25 cellular contexts compared by ENCODE assay signal in the genomic region with DNA sequence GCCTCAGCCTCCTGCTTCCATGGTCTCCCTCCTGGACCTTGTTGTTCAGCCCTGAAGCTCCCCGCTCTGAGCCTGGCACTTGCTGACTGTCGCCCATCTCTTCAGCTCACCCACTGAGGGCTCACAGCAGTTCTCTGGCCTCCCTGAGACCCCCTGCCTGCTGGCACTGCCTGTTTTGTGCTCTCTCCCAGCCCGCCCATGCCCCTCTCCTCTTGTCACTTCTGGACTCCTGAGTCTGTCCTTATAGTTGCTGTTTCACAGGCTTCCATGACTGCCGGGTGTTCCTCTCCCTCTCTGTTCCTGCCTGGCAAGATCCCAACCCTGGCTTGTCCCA.
DNase-seq lines count a peak whose midpoint lies in the region; ATAC-seq and TF ChIP-seq lines count a peak whose summit lies in the region.
"Had no signal": no experiment of that assay in that cellular context is flagged by ENCODE, and none has a peak within 500 bp of the region (broad histone marks: within the 10 kb centered on the region; RNA-seq: fewer than 3 reads in every experiment).

No MANE protein-coding gene starts in this region.

- H3K4me1 Mint-ChIP-seq in T-helper 2 cell treated with Interferon-gamma antibody and Interleukin-4, amounts not matched to agents 5 μg/mL and 100 μg/mL, for 36 hours (ENCODE audit: low read depth), result peaks cover 2% of the 10 kb centered on the region
- H3K4me1 Mint-ChIP-seq in neural crest cell, result no peaks in the 10 kb centered on the region
- H3K4me1 Mint-ChIP-seq: B cell; CD8-positive, alpha-beta memory T cell had no signal

- TF ChIP-seq CTCF in heart right ventricle (IDR thresholded peaks at IDR 0.05) (no peak), neural crest cell (conservative IDR thresholded peaks at IDR 0.05) (no peak)

- 76 to 84% methylated on average over 4 of the region's 4 CpGs for WGBS in heart right ventricle, 2 donors

- H3K9me3 ChIP-seq in heart right ventricle, result no peaks in the 10 kb centered on the region

- ATAC-seq in heart right ventricle (peak in 5 of 8 donors; percentile 11 to 22 (median 20)), Right ventricle myocardium inferior (no peak), GM21723 (IDR thresholded peaks at IDR 0.05; ENCODE audit: unreplicated experiment) (no peak)

- H3K27ac Mint-ChIP-seq in T-helper 2 cell treated with Interferon-gamma antibody and Interleukin-4, amounts not matched to agents 5 μg/mL and 100 μg/mL, for 36 hours, result peak overlapping the region; percentile 23
- H3K27ac Mint-ChIP-seq in neural crest cell (ENCODE audit: unreplicated experiment), result peak overlapping the region; percentile 22
- H3K27ac Mint-ChIP-seq: B cell had no signal

- intact Hi-C loops in heart right ventricle (cut with DNase I), result loop anchor here in 2 of 10 donors (10.0 kb wide), 1 partner anchor 97 kb away; no protein-coding TSS in a partner anchor
- intact Hi-C loops in Right ventricle myocardium inferior (cut with DNase I), result no loop called here

- peaks cover 0 to 95% (median 39%) of the 10 kb centered on the region in 9 donors for H3K36me3 ChIP-seq in heart right ventricle

- H3K4me1 ChIP-seq in heart right ventricle, result peaks cover 0 to 13% (median 4%) of the 10 kb centered on the region in 9 donors

- H3K9me3 Mint-ChIP-seq in T-helper 2 cell treated with Interferon-gamma antibody and Interleukin-4, amounts not matched to agents 5 μg/mL and 100 μg/mL, for 36 hours, result peaks cover 6% of the 10 kb centered on the region
- peaks cover 2% of the 10 kb centered on the region for H3K9me3 Mint-ChIP-seq in neural crest cell
- H3K9me3 Mint-ChIP-seq: CD8-positive, alpha-beta memory T cell had no signal

- DNase-seq in T-helper 2 cell treated with Interferon-gamma antibody and Interleukin-4, amounts not matched to agents 5 μg/mL and 100 μg/mL, for 36 hours (ENCODE audit: low spot score), result no peak
- DNase-seq in T-helper 2 cell, result no peak
- DNase-seq in heart right ventricle, result no peak
- no peak for DNase-seq in Right ventricle myocardium inferior (ENCODE audit: missing footprints)
- no peak for DNase-seq in neural crest cell (ENCODE audit: low read depth, low spot score)
- no peak for DNase-seq in EL
- DNase-seq: CD8-positive, alpha-beta memory T cell; DMS 273 treated with DMSO at 0.1 percent for 48 hours; DMS79; GF-D8; GM23248; H7; NCI-H1048; NCI-H1417; NCI-H1694; NCI-H2081; NCI-H2227 treated with DMSO at 0.1 percent for 48 hours; NCI-H526 treated with DMSO at 0.1 percent for 48 hours; RPMI8226; SHP77 treated with DMSO at 0.1 percent for 48 hours had no signal

- H3K36me3 Mint-ChIP-seq in T-helper 2 cell treated with Interferon-gamma antibody and Interleukin-4, amounts not matched to agents 5 μg/mL and 100 μg/mL, for 36 hours (ENCODE audit: low read depth), result peaks cover 75% of the 10 kb centered on the region
- peaks cover 59% of the 10 kb centered on the region for H3K36me3 Mint-ChIP-seq in neural crest cell (ENCODE audit: low read depth)

- no peaks in the 10 kb centered on the region for H3K27me3 ChIP-seq in heart right ventricle

- H3K27me3 Mint-ChIP-seq in T-helper 2 cell treated with Interferon-gamma antibody and Interleukin-4, amounts not matched to agents 5 μg/mL and 100 μg/mL, for 36 hours (ENCODE audit: low read depth), result no peaks in the 10 kb centered on the region
- H3K27me3 Mint-ChIP-seq in neural crest cell (ENCODE audit: low read depth), result no peaks in the 10 kb centered on the region
- H3K27me3 Mint-ChIP-seq: B cell; CD8-positive, alpha-beta memory T cell had no signal

- no peak overlapping the region for H3K4me3 Mint-ChIP-seq in T-helper 2 cell treated with Interferon-gamma antibody and Interleukin-4, amounts not matched to agents 5 μg/mL and 100 μg/mL, for 36 hours
- H3K4me3 Mint-ChIP-seq in neural crest cell, result no peak overlapping the region
- H3K4me3 Mint-ChIP-seq: B cell; CD8-positive, alpha-beta memory T cell had no signal

- no peak overlapping the region for H3K27ac ChIP-seq in heart right ventricle
- H3K27ac ChIP-seq: 22Rv1, C4-2B, GM23248, HL-60 had no signal

- H3K4me3 ChIP-seq in heart right ventricle, result no peak overlapping the region
- H3K4me3 ChIP-seq: GM23248 had no signal

Comparison
In these comparisons a context has a peak if more than half of its experiments do, and no peak if none do; other contexts are left out.
1. ATAC-seq: peak in heart right ventricle (5 of 8); none in Right ventricle myocardium inferior (single experiment) and GM21723 (single experiment).